17 cellular contexts compared by ENCODE assay signal in genomic region chr5:169162407-169162806, GRCh38.
DNase-seq lines count a peak whose midpoint lies in the region; ATAC-seq and TF ChIP-seq lines count a peak whose summit lies in the region.
"Had no signal": no experiment of that assay in that cellular context is flagged by ENCODE, and none has a peak within 500 bp of the region (broad histone marks: within the 10 kb centered on the region; RNA-seq: fewer than 3 reads in every experiment).

No MANE protein-coding gene starts in this region.

- no peaks in the 10 kb centered on the region for H3K27me3 Mint-ChIP-seq in chondrocyte (ENCODE audit: low read depth)
- H3K27me3 Mint-ChIP-seq: activated naive CD8-positive, alpha-beta T cell; T-cell had no signal

- no peaks in the 10 kb centered on the region for H4K20me1 ChIP-seq in fibroblast of lung (ENCODE audit: control insufficient read depth, extremely low read depth, insufficient read depth, low read length)

- no peak overlapping the region for H3K4me3 Mint-ChIP-seq in chondrocyte (ENCODE audit: unreplicated experiment)
- H3K4me3 Mint-ChIP-seq: activated naive CD8-positive, alpha-beta T cell; IgD-negative memory B cell; T-cell had no signal

- H3K27me3 ChIP-seq in RWPE2 (ENCODE audit: insufficient read depth, poor library complexity, severe bottlenecking) (no peaks in the 10 kb centered on the region), fibroblast of lung (ENCODE audit: control insufficient read depth, insufficient read depth, low read length) (no peaks in the 10 kb centered on the region)
- H3K27me3 ChIP-seq: esophagus squamous epithelium had no signal

- peak; percentile 41 for DNase-seq in ELR (ENCODE audit: low read depth)
- DNase-seq in RWPE2 (ENCODE audit: low spot score), result no peak
- peak in 1 of 2 donors; percentile 90 for DNase-seq in fibroblast of lung (ENCODE audit: low read depth in 2 of 2)
- peak; percentile 84 for DNase-seq in retinal pigment epithelial cell (ENCODE audit: low read depth)
- no peak for DNase-seq in GM20000 (ENCODE audit: low spot score)
- no peak for DNase-seq in chondrocyte (ENCODE audit: low spot score)
- DNase-seq: C1 segment of cervical spinal cord, cortex of kidney, DMS79, esophagus squamous epithelium, NCI-H446 treated with DMSO at 0.1 percent for 48 hours, PC-9, T-cell had no signal

- H3K27ac Mint-ChIP-seq in chondrocyte (ENCODE audit: unreplicated experiment), result no peak overlapping the region
- H3K27ac Mint-ChIP-seq: activated naive CD8-positive, alpha-beta T cell; IgD-negative memory B cell; T-cell had no signal

- peaks cover 14% of the 10 kb centered on the region for H3K36me3 Mint-ChIP-seq in chondrocyte (ENCODE audit: low read depth)
- H3K36me3 Mint-ChIP-seq: activated naive CD8-positive, alpha-beta T cell; IgD-negative memory B cell; T-cell had no signal

- H3K4me1 ChIP-seq in RWPE2 (ENCODE audit: insufficient read depth, poor library complexity, severe bottlenecking) (peaks cover 36% of the 10 kb centered on the region), fibroblast of lung (ENCODE audit: control insufficient read depth, extremely low read depth, insufficient read depth, low read length) (peaks cover 6% of the 10 kb centered on the region)

- H3K27ac ChIP-seq in RWPE2 (ENCODE audit: poor library complexity, severe bottlenecking), result peak overlapping the region; percentile 27
- H3K27ac ChIP-seq in fibroblast of lung (ENCODE audit: insufficient read depth, low read length), result no peak overlapping the region
- H3K27ac ChIP-seq: PC-9 had no signal

- H3K9ac ChIP-seq in fibroblast of lung (ENCODE audit: insufficient read depth, low read length), result no peak overlapping the region

- peaks cover 8% of the 10 kb centered on the region for H3K9me3 ChIP-seq in RWPE2 (ENCODE audit: severe bottlenecking)
- H3K9me3 ChIP-seq in fibroblast of lung (ENCODE audit: control insufficient read depth, insufficient read depth, low read depth, low read length), result no peaks in the 10 kb centered on the region

- peaks cover 12% of the 10 kb centered on the region for H3K9me3 Mint-ChIP-seq in chondrocyte (ENCODE audit: low read depth)

- TF ChIP-seq CTCF in RWPE2 (IDR thresholded peaks at IDR 0.05; ENCODE audit: poor library complexity, severe bottlenecking), result no peak
- TF ChIP-seq CTCF in fibroblast of lung (conservative IDR thresholded peaks at IDR 0.05 in 1 of 2, IDR thresholded peaks at IDR 0.05 in 1 of 2; ENCODE audit: low read depth in 1 of 2, low read length in 2 of 2), result no peak
- TF ChIP-seq CTCF in retinal pigment epithelial cell (conservative IDR thresholded peaks at IDR 0.05; ENCODE audit: low read depth, low read length), result no peak
- no peak for TF ChIP-seq CTCF in GM20000 (IDR thresholded peaks at IDR 0.05; ENCODE audit: extremely low read depth, missing control alignments)
- no peak for TF ChIP-seq CTCF in chondrocyte (IDR thresholded peaks at IDR 0.05)

- H3K4me1 Mint-ChIP-seq in chondrocyte (ENCODE audit: low read depth), result peaks cover 63% of the 10 kb centered on the region
- H3K4me1 Mint-ChIP-seq: IgD-negative memory B cell, T-cell had no signal

- ATAC-seq in RWPE2 (ENCODE audit: low read depth) (no peak), HG03108 (IDR thresholded peaks at IDR 0.05; ENCODE audit: unreplicated experiment) (no peak), HG02885 (IDR thresholded peaks at IDR 0.05; ENCODE audit: poor library complexity, unreplicated experiment) (no peak)
- ATAC-seq: T-cell had no signal

- no peak overlapping the region for H2AFZ ChIP-seq in fibroblast of lung (ENCODE audit: low read length)
- H2AFZ ChIP-seq: PC-9 had no signal

- H3K36me3 ChIP-seq in RWPE2 (ENCODE audit: low read depth), result 0 out of 2 replicates have a peak, but pooled peaks cover 4% of the 10 kb centered on the region
- H3K36me3 ChIP-seq in fibroblast of lung (ENCODE audit: control insufficient read depth, insufficient read depth, low read length), result no peaks in the 10 kb centered on the region
- H3K36me3 ChIP-seq: esophagus squamous epithelium had no signal

- no peaks in the 10 kb centered on the region for H3K79me2 ChIP-seq in fibroblast of lung (ENCODE audit: control insufficient read depth, insufficient read depth, low read length)

- H3K4me3 ChIP-seq in RWPE2 (ENCODE audit: severe bottlenecking), result no peak overlapping the region
- no peak overlapping the region for H3K4me3 ChIP-seq in fibroblast of lung (replicated peaks in 1 of 4; ENCODE audit: control extremely low read depth in 1 of 4, insufficient read depth in 1 of 4, low read depth in 3 of 4, low read length in 4 of 4)
- H3K4me3 ChIP-seq in retinal pigment epithelial cell (ENCODE audit: low read length), result no peak overlapping the region
- H3K4me3 ChIP-seq: esophagus squamous epithelium, PC-9 had no signal

- peak overlapping the region; percentile 25 for H3K4me2 ChIP-seq in fibroblast of lung (ENCODE audit: extremely low read depth, insufficient read depth, low read length)
- H3K4me2 ChIP-seq: PC-9 had no signal

Comparison
In these comparisons a context has a peak if more than half of its experiments do, and no peak if none do; other contexts are left out.
1. DNase-seq: peak in ELR (single experiment) and retinal pigment epithelial cell (single experiment); none in RWPE2 (single experiment), GM20000 (single experiment) and chondrocyte (single experiment).